Comparison of ENCODE assay signal across 13 cellular contexts in the genomic region with DNA sequence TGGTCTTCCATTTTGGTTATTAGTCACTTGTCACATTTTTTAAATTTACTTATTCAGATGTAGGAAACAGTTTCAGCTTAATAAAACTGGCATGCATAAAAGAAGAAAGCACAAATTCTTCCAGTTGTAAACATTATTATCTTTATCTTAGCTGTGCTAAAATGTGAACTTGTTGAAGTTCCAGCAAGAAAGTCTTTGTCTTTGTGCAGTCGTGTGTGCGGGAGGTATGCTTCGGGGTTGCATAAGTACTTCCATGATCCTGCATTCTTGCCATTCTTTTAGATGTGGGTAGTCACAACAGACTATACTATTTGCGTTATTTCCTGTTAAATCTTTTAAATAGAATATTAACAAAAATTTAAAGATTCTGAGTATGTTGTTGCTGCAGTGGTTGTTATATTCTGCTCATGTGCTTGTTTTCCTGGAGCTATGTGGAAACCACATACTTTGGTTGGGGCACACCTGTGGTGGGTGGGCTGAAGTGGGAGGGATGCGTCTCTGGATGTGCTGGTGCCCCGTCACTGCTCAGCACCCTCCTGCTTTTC. TPM values are rescaled to one million over a fixed set of nuclear protein-coding genes. Genes with fewer than 3 reads are reported as not detected.
DNase-seq lines count a peak whose midpoint lies in the region; ATAC-seq, FAIRE-seq and TF ChIP-seq lines count a peak whose summit lies in the region.
"Had no signal": no experiment of that assay in that cellular context is flagged by ENCODE, and none has a peak within 500 bp of the region (broad histone marks: within the 10 kb centered on the region; RNA-seq: fewer than 3 reads in every experiment).

No MANE protein-coding gene starts in this region.

- H3K14ac ChIP-seq in IMR-90 (replicated peaks; ENCODE audit: low read depth, low read length) (peak overlapping the region; percentile 81), H1 (ENCODE audit: insufficient read length) (no peak overlapping the region)

- TF ChIP-seq POLR2A in IMR-90 (IDR thresholded peaks at IDR 0.05; ENCODE audit: low read depth, low read length) (no peak), H1 (IDR thresholded peaks at IDR 0.05; ENCODE audit: control extremely low read depth in 1 of 2, low read depth in 2 of 2, low read length in 2 of 2) (no peak), stomach (IDR thresholded peaks at IDR 0.05) (no peak)

- H2AFZ ChIP-seq in IMR-90 (replicated peaks; ENCODE audit: low read length, poor library complexity) (no peak overlapping the region), H1 (ENCODE audit: low read length) (no peak overlapping the region)

- peak overlapping the region; percentile 60 for H2AK9ac ChIP-seq in IMR-90 (replicated peaks; ENCODE audit: low read depth, low read length, poor library complexity)

- H3K23me2 ChIP-seq in H1 (ENCODE audit: low read depth, low read length): 0 out of 2 replicates have a peak, but pooled peaks cover 2% of the 10 kb centered on the region

- dilution Hi-C loops in IMR-90 (cut with HindIII; ENCODE audit: low sequenced_read_pairs, unreplicated experiment): no loop called here

- H3K18ac ChIP-seq in IMR-90 (ENCODE audit: low read depth, low read length) (peak overlapping the region; percentile 97), H1 (ENCODE audit: extremely low read depth, low read length) (no peak overlapping the region)

- peak overlapping the region; percentile 93 to 94 for H4K8ac ChIP-seq in IMR-90 (ENCODE audit: low read depth in 2 of 2, low read length in 2 of 2)
- no peak overlapping the region for H4K8ac ChIP-seq in H1 (ENCODE audit: extremely low read depth, insufficient read depth, low read length)

- H3K79me1 ChIP-seq in IMR-90 (ENCODE audit: low read depth in 1 of 2, low read length in 2 of 2) (peaks cover 7 to 44% of the 10 kb centered on the region in 2 experiments), H1 (ENCODE audit: low read depth, low read length) (no peaks in the 10 kb centered on the region; the same call in 1 of the 2 replicates)

- H3K27me3 ChIP-seq in IMR-90 (ENCODE audit: control insufficient read depth, insufficient read depth, low read length) (no peaks in the 10 kb centered on the region), H1 (replicated peaks in 1 of 4; ENCODE audit: control insufficient read depth in 3 of 4, extremely low read depth in 1 of 4, insufficient read depth in 3 of 4, low read length in 3 of 4) (no peaks in the 10 kb centered on the region), stomach (no peaks in the 10 kb centered on the region)
- H3K27me3 ChIP-seq: BE2C had no signal

- H3K56ac ChIP-seq in IMR-90 (ENCODE audit: extremely low read depth, insufficient read depth, low read length): peak overlapping the region; percentile 75; the same call in 1 of the 2 replicates
- H3K56ac ChIP-seq in H1 (replicated peaks; ENCODE audit: insufficient read length, low read depth, low read length): no peak overlapping the region

- H3K27me3 Mint-ChIP-seq in mesothelial cell of epicardium (ENCODE audit: low read depth): no peaks in the 10 kb centered on the region
- H3K27me3 Mint-ChIP-seq in nephron progenitor cell (ENCODE audit: low read depth, poor library complexity): no peaks in the 10 kb centered on the region
- H3K27me3 Mint-ChIP-seq: naive thymus-derived CD4-positive, alpha-beta T cell had no signal

- no TSS peak for BruUV-seq in IMR-90 (replicated peaks; lab: Mats Ljungman, UMichigan)

- TF ChIP-seq EP300 in H1 (IDR thresholded peaks at IDR 0.05; ENCODE audit: borderline replicate concordance in 1 of 2, low read depth in 2 of 2, low read length in 2 of 2): no peak
- TF ChIP-seq EP300 in stomach (IDR thresholded peaks at IDR 0.05): no peak

- peak overlapping the region; percentile 72 for H3K9ac ChIP-seq in IMR-90 (ENCODE audit: low read depth, low read length)
- H3K9ac ChIP-seq in H1 (replicated peaks in 1 of 4; ENCODE audit: extremely low read depth in 1 of 4, low read depth in 3 of 4, low read length in 3 of 4): no peak overlapping the region

- H3K4me1 ChIP-seq in IMR-90 (ENCODE audit: control insufficient read depth, insufficient read depth, low read length): peaks cover 10% of the 10 kb centered on the region
- 0 out of 7 replicates have a peak, but pooled peaks cover 0 to 2% (median 0%) of the 10 kb centered on the region in 4 experiments for H3K4me1 ChIP-seq in H1 (replicated peaks in 1 of 4; ENCODE audit: control insufficient read depth in 3 of 4, insufficient read depth in 4 of 4, low read length in 3 of 4)
- H3K4me1 ChIP-seq in stomach: no peaks in the 10 kb centered on the region
- H3K4me1 ChIP-seq: BE2C had no signal

- in situ Hi-C loops in IMR-90 (cut with MboI; ENCODE audit: low sequenced_read_pairs): no loop called here

- TF ChIP-seq RAD21 in IMR-90 (IDR thresholded peaks at IDR 0.05; ENCODE audit: low read length): no peak
- no peak for TF ChIP-seq RAD21 in H1 (IDR thresholded peaks at IDR 0.05 in 1 of 2, conservative IDR thresholded peaks at IDR 0.05 in 1 of 2; ENCODE audit: low read depth in 2 of 2, low read length in 2 of 2)

- intact Hi-C loops in IMR-90 (cut with micrococcal nuclease) (no loop called here), stomach (cut with DNase I; ENCODE audit: low total_unique reads) (no loop called here)

- DNase-seq in AG08395 (ENCODE audit: low spot score) (peak; percentile 22), IMR-90 (peak; percentile 85), H1 (ENCODE audit: low read depth in 1 of 2, low spot score in 2 of 2) (no peak), mesothelial cell of epicardium (ENCODE audit: low spot score in 2 of 2, unreplicated experiment in 2 of 2) (no peak), CD1c-positive myeloid dendritic cell (ENCODE audit: extremely low spot score) (no peak), NCI-H1092 (lab: John Stamatoyannopoulos, UW) (no peak), nephron progenitor cell (no peak), stomach (no peak)
- DNase-seq: BE2C; naive thymus-derived CD4-positive, alpha-beta T cell; NCI-H2081 treated with DMSO at 0.1 percent for 48 hours had no signal

- peaks cover 29% of the 10 kb centered on the region for H3K36me3 Mint-ChIP-seq in mesothelial cell of epicardium
- H3K36me3 Mint-ChIP-seq in nephron progenitor cell (ENCODE audit: low read depth): peaks cover 71% of the 10 kb centered on the region

- H3K9me3 ChIP-seq in IMR-90 (ENCODE audit: control insufficient read depth, insufficient read depth, low read length) (no peaks in the 10 kb centered on the region), H1 (ENCODE audit: insufficient read depth in 2 of 2, low read depth in 1 of 2, low read length in 1 of 2) (no peaks in the 10 kb centered on the region), stomach (no peaks in the 10 kb centered on the region)
- H3K9me3 ChIP-seq: BE2C had no signal

- H3K9me1 ChIP-seq in IMR-90 (ENCODE audit: insufficient read depth, low read length): peaks cover 21% of the 10 kb centered on the region

- no peak for FAIRE-seq in H1 (lab: Jason Lieb, UNC)
- FAIRE-seq: frontal cortex had no signal

- H3K4me2 ChIP-seq in IMR-90 (ENCODE audit: low read depth, low read length) (peak overlapping the region; percentile 47), H1 (ENCODE audit: insufficient read depth in 1 of 2, low read depth in 2 of 2, low read length in 2 of 2) (no peak overlapping the region)

- peak overlapping the region; percentile 100 for H3K27ac ChIP-seq in IMR-90 (ENCODE audit: insufficient read depth, low read length)
- H3K27ac ChIP-seq in H1 (ENCODE audit: low read depth, low read length): no peak overlapping the region
- H3K27ac ChIP-seq in stomach: no peak overlapping the region

- no peaks in the 10 kb centered on the region for H3K79me2 ChIP-seq in H1 (ENCODE audit: control insufficient read depth in 1 of 2, insufficient read depth in 2 of 2, low read length in 2 of 2)

- CTCF ChIA-PET in IMR-90 (lab: Yijun Ruan, JAX): no interaction called here
- CTCF ChIA-PET in H1 (lab: Charles Lee; ENCODE audit: partially characterized antibody): no interaction called here

- H2AK5ac ChIP-seq in IMR-90 (ENCODE audit: low read depth, low read length): peak overlapping the region; percentile 96
- no peak overlapping the region for H2AK5ac ChIP-seq in H1 (ENCODE audit: low read depth, low read length)

- H3K27ac Mint-ChIP-seq in mesothelial cell of epicardium (peak overlapping the region; percentile 93), nephron progenitor cell (no peak overlapping the region)
- H3K27ac Mint-ChIP-seq: naive thymus-derived CD4-positive, alpha-beta T cell; T-helper 1 cell treated with Interleukin-12 subunit alpha and Interleukin-12 subunit beta and Interleukin-4 antibody, amounts not matched to agents 30 μg/mL and 1 μg/mL, for 36 hours had no signal

- H3K4me3 Mint-ChIP-seq in mesothelial cell of epicardium (no peak overlapping the region), nephron progenitor cell (no peak overlapping the region)
- H3K4me3 Mint-ChIP-seq: naive thymus-derived CD4-positive, alpha-beta T cell; T-helper 1 cell treated with Interleukin-12 subunit alpha and Interleukin-12 subunit beta and Interleukin-4 antibody, amounts not matched to agents 30 μg/mL and 1 μg/mL, for 36 hours had no signal

- H2BK12ac ChIP-seq in H1 (ENCODE audit: low read depth, low read length): no peak overlapping the region

- peak overlapping the region; percentile 96 for H4K91ac ChIP-seq in IMR-90 (ENCODE audit: insufficient read depth, low read depth, low read length)
- no peak overlapping the region for H4K91ac ChIP-seq in H1 (replicated peaks; ENCODE audit: insufficient read length, low read length)

- ATAC-seq in IMR-90 (ENCODE audit: low read depth): peak; percentile 94
- ATAC-seq: naive thymus-derived CD4-positive, alpha-beta T cell had no signal

- no peaks in the 10 kb centered on the region for H3K9me3 Mint-ChIP-seq in mesothelial cell of epicardium
- H3K9me3 Mint-ChIP-seq in nephron progenitor cell: no peaks in the 10 kb centered on the region
- H3K9me3 Mint-ChIP-seq: naive thymus-derived CD4-positive, alpha-beta T cell; T-helper 1 cell treated with Interleukin-12 subunit alpha and Interleukin-12 subunit beta and Interleukin-4 antibody, amounts not matched to agents 30 μg/mL and 1 μg/mL, for 36 hours had no signal

- peak overlapping the region; percentile 95 for H4K5ac ChIP-seq in IMR-90 (ENCODE audit: low read depth, low read length)
- no peak overlapping the region for H4K5ac ChIP-seq in H1 (ENCODE audit: insufficient read length, low read depth, low read length)

- H2BK120ac ChIP-seq in IMR-90 (ENCODE audit: low read depth, low read length): peak overlapping the region; percentile 93
- no peak overlapping the region for H2BK120ac ChIP-seq in H1 (replicated peaks; ENCODE audit: low read depth, low read length)

- peak overlapping the region; percentile 84 for H2BK15ac ChIP-seq in IMR-90 (ENCODE audit: low read depth, low read length)
- no peak overlapping the region for H2BK15ac ChIP-seq in H1 (ENCODE audit: low read length)

- H3K4me1 Mint-ChIP-seq in mesothelial cell of epicardium: peaks cover 6% of the 10 kb centered on the region
- H3K4me1 Mint-ChIP-seq in nephron progenitor cell: peaks cover 6% of the 10 kb centered on the region

- H3K36me3 ChIP-seq in IMR-90 (ENCODE audit: control insufficient read depth, insufficient read depth, low read length) (peaks cover 57% of the 10 kb centered on the region), H1 (ENCODE audit: control insufficient read depth in 2 of 4, insufficient read depth in 4 of 4, low read length in 3 of 4) (peaks cover 5 to 37% (median 12%) of the 10 kb centered on the region in 4 experiments; a peak in 7 of 8 replicates), stomach (peaks cover 47 to 99% (median 98%) of the 10 kb centered on the region in 4 donors)

- H4K20me1 ChIP-seq in IMR-90 (ENCODE audit: insufficient read depth, low read length): no peaks in the 10 kb centered on the region
- H4K20me1 ChIP-seq in H1 (replicated peaks in 1 of 2; ENCODE audit: control insufficient read depth in 1 of 2, insufficient read depth in 2 of 2, low read length in 2 of 2): no peaks in the 10 kb centered on the region

- H3K23ac ChIP-seq in IMR-90 (ENCODE audit: low read depth, low read length) (peak overlapping the region; percentile 80), H1 (ENCODE audit: insufficient read length) (no peak overlapping the region)

- WGBS in IMR-90 (ENCODE audit: extremely low coverage in 2 of 2, insufficient read length in 1 of 2), 2 experiments: no CpG with 5 or more reads among the region's 6 CpGs
- 92% methylated on average over 6 of the region's 6 CpGs; no CpG with 5 or more reads in 1 of the 2 experiments for WGBS in H1 (ENCODE audit: extremely low coverage in 1 of 2, insufficient coverage in 1 of 2, insufficient read length in 1 of 2, insufficient replicate concordance in 2 of 2, low coverage in 1 of 2, low lambda C conversion rate in 2 of 2, missing lambda C conversion rate in 1 of 2), 2 experiments
- 85 to 91% (median 88%) methylated on average over 6 of the region's 6 CpGs for WGBS in stomach, 5 donors

- H3K4me3 ChIP-seq in IMR-90 (ENCODE audit: insufficient read depth, low read depth, low read length) (no peak overlapping the region), H1 (ENCODE audit: extremely low read depth in 1 of 4, insufficient read depth in 2 of 4, low read depth in 3 of 4, low read length in 4 of 4) (no peak overlapping the region), stomach (no peak overlapping the region)

- POLR2A ChIA-PET in IMR-90 (lab: Charles Lee; ENCODE audit: unreplicated experiment) (no interaction called here), H1 (lab: Charles Lee; ENCODE audit: partially characterized antibody) (interaction anchor here (2.2 kb wide), 1 partner anchor 9 kb away, joined by 5 read pairs; no protein-coding TSS in a partner anchor)

- H2BK20ac ChIP-seq in IMR-90 (ENCODE audit: low read depth, low read length): peak overlapping the region; percentile 95
- H2BK20ac ChIP-seq in H1 (ENCODE audit: low read length): no peak overlapping the region

- H2BK5ac ChIP-seq in IMR-90 (ENCODE audit: low read depth, low read length, poor library complexity, severe bottlenecking): peak overlapping the region; percentile 92
- no peak overlapping the region for H2BK5ac ChIP-seq in H1 (ENCODE audit: low read depth, low read length)

- TF ChIP-seq CTCF in IMR-90 (conservative IDR thresholded peaks at IDR 0.05; ENCODE audit: low read depth, low read length): no peak
- TF ChIP-seq CTCF in H1 (IDR thresholded peaks at IDR 0.05; ENCODE audit: control extremely low read depth in 1 of 3, insufficient read depth in 1 of 3, low read depth in 1 of 3, low read length in 3 of 3): no peak
- no peak for TF ChIP-seq CTCF in mesothelial cell of epicardium (IDR thresholded peaks at IDR 0.05; ENCODE audit: unreplicated experiment)
- no peak for TF ChIP-seq CTCF in nephron progenitor cell (IDR thresholded peaks at IDR 0.05)
- TF ChIP-seq CTCF in stomach (IDR thresholded peaks at IDR 0.05): no peak

- H3K4ac ChIP-seq in IMR-90 (ENCODE audit: low read depth, low read length) (peak overlapping the region; percentile 91), H1 (replicated peaks; ENCODE audit: insufficient read length, low read depth, low read length) (no peak overlapping the region)

RNA-seq across cellular contexts. Expression of a gene that starts 49.9 kb away (rescaled TPM):
- 35.6 and 38.5 TPM in 2 replicates for total RNA-seq in IMR-90 (2012; rRNA removed)
- polyA plus RNA-seq in IMR-90 (2012; rRNA removed): 49.6 and 54.3 TPM in 2 replicates
- polyA plus RNA-seq in IMR-90 (2012; cell fraction: cytosol; rRNA removed): 33.1 and 67.5 TPM in 2 replicates
- 180 and 273 TPM in 2 replicates for polyA plus RNA-seq in IMR-90 (2012; cell fraction: nucleus; rRNA removed; ENCODE audit: low replicate concordance)
- 418 and 455 TPM in 2 replicates for total RNA-seq in H1 (2021; fragmentation: NEBNext Ultra II Directional; extraction: Animal tissue kit (Norgen Biotek cat#: 25700))
- 114 and 185 TPM in 2 replicates for polyA plus RNA-seq in H1 (2011; rRNA removed)
- 274 TPM for polyA plus RNA-seq in H1 (2011; cell fraction: cytosol; rRNA removed)
- 1,292 TPM for polyA plus RNA-seq in H1 (2011; cell fraction: nucleus; rRNA removed)
- 283 to 357 TPM (median 342 TPM) in 4 replicates for polyA plus RNA-seq in H1 (2012, experiment 1 of 2)
- 183 TPM for polyA plus RNA-seq in H1 (2012, experiment 2 of 2)
- polyA plus RNA-seq in H1 (2013, experiment 1 of 2): 179 TPM
- 168 TPM for polyA plus RNA-seq in H1 (2013, experiment 2 of 2)
- polyA minus RNA-seq in H1 (2011; rRNA and poly(A)+ RNA removed): 129 and 138 TPM in 2 replicates
- polyA minus RNA-seq in H1 (2011; cell fraction: cytosol; rRNA and poly(A)+ RNA removed): 135 TPM
- 361 TPM for polyA minus RNA-seq in H1 (2011; cell fraction: nucleus; rRNA and poly(A)+ RNA removed)
- total RNA-seq in mesothelial cell of epicardium: 30.2 to 32.1 TPM (median 31.4 TPM) in 3 replicates
- 10 to 100 TPM in 4 of 5 donors, 1 to 10 TPM in 1; 2.0 to 25.1 (median 19.1) TPM for total RNA-seq in stomach
- polyA plus RNA-seq in stomach: 10 to 100 TPM; 10.8 to 21.9 (median 15.7) TPM
- polyA plus RNA-seq: naive thymus-derived CD4-positive, alpha-beta T cell had no signal

RNA-seq across cellular contexts. Expression of a gene that starts 51.3 kb away (rescaled TPM):
- total RNA-seq in IMR-90 (2012; rRNA removed) (35.0 and 48.3 TPM in 2 replicates), mesothelial cell of epicardium (31.9 to 33.9 TPM (median 32.8 TPM) in 3 replicates), stomach (10 to 100 TPM in 4 of 5 donors, 1 to 10 TPM in 1; 4.9 to 88.7 (median 16.5) TPM)
- polyA plus RNA-seq in IMR-90 (2012; rRNA removed) (51.5 and 61.0 TPM in 2 replicates), H1 (2011; rRNA removed) (20.4 and 30.7 TPM in 2 replicates), stomach (10 to 100 TPM in 1 of 3 donors, 1 to 10 TPM in 2; 8.2 to 14.4 (median 9.1) TPM)
- polyA plus RNA-seq in IMR-90 (2012; cell fraction: cytosol; rRNA removed): 12.0 and 47.8 TPM in 2 replicates
- polyA plus RNA-seq in IMR-90 (2012; cell fraction: nucleus; rRNA removed; ENCODE audit: low replicate concordance): 46.2 and 70.3 TPM in 2 replicates
- total RNA-seq in H1 (2021; fragmentation: NEBNext Ultra II Directional; extraction: Animal tissue kit (Norgen Biotek cat#: 25700)): 31.3 and 31.9 TPM in 2 replicates
- polyA plus RNA-seq in H1 (2011; cell fraction: cytosol; rRNA removed): 36.3 TPM
- 27.8 TPM for polyA plus RNA-seq in H1 (2011; cell fraction: nucleus; rRNA removed)
- 15.7 to 22.7 TPM (median 18.7 TPM) in 4 replicates for polyA plus RNA-seq in H1 (2012, experiment 1 of 2)
- polyA plus RNA-seq in H1 (2012, experiment 2 of 2): 5.0 TPM
- 10.9 TPM for polyA plus RNA-seq in H1 (2013, experiment 1 of 2)
- polyA plus RNA-seq in H1 (2013, experiment 2 of 2): 9.7 TPM
- polyA minus RNA-seq in H1 (2011; rRNA and poly(A)+ RNA removed): 56.6 and 90.5 TPM in 2 replicates
- 19.1 TPM for polyA minus RNA-seq in H1 (2011; cell fraction: cytosol; rRNA and poly(A)+ RNA removed)
- 56.2 TPM for polyA minus RNA-seq in H1 (2011; cell fraction: nucleus; rRNA and poly(A)+ RNA removed)

Comparison
In these comparisons a context has a peak if more than half of its experiments do, and no peak if none do; other contexts are left out.
1. DNase-seq: peak in AG08395 (single experiment) and IMR-90 (single experiment); none in H1 (0 of 2), mesothelial cell of epicardium (0 of 2), CD1c-positive myeloid dendritic cell (single experiment), NCI-H1092 (single experiment), nephron progenitor cell (single experiment) and stomach (single experiment).
2. RNA of a gene that starts 49.9 kb away (total RNA-seq): 418 to 455 TPM in H1; 35.6 to 38.5 TPM in IMR-90, 30.2 to 32.1 TPM in mesothelial cell of epicardium and 2.0 to 25.1 TPM in stomach; every median in the first group is over 10 times any median in the second.